ENCODE assay signal across 19 cellular contexts in genomic region chr1:35530168-35530567, GRCh38. TPM values are rescaled to one million over a fixed set of nuclear protein-coding genes. Genes with fewer than 3 reads are reported as not detected.
DNase-seq lines count a peak whose midpoint lies in the region; ATAC-seq, FAIRE-seq and TF ChIP-seq lines count a peak whose summit lies in the region.
"Had no signal": no experiment of that assay in that cellular context is flagged by ENCODE, and none has a peak within 500 bp of the region (broad histone marks: within the 10 kb centered on the region; RNA-seq: fewer than 3 reads in every experiment).

No MANE protein-coding gene starts in this region.

- H4K20me1 ChIP-seq in HepG2 (ENCODE audit: insufficient read depth, low read length) (no peaks in the 10 kb centered on the region), K562 (replicated peaks; ENCODE audit: control insufficient read depth, insufficient read depth, low read length) (no peaks in the 10 kb centered on the region)
- H4K20me1 ChIP-seq: BLaER1 had no signal

- TF ChIP-seq EP300 in HepG2 (IDR thresholded peaks at IDR 0.05; ENCODE audit: low read depth in 2 of 2, low read length in 2 of 2) (no peak), HepG2 (CRISPR knock-in tag; IDR thresholded peaks at IDR 0.05; ENCODE audit: borderline replicate concordance) (no peak), K562 (IDR thresholded peaks at IDR 0.05; ENCODE audit: low read length) (no peak)

- H3K4me3 Mint-ChIP-seq in endothelial cell (ENCODE audit: unreplicated experiment) = peak overlapping the region; percentile 22
- H3K4me3 Mint-ChIP-seq: B cell; CD4-positive, CD25-positive, alpha-beta regulatory T cell; CD8-positive, alpha-beta T cell; HFFc6 had no signal

- no peak for DNase-seq in HepG2 (ENCODE audit: low spot score)
- no peak for DNase-seq in right lobe of liver
- DNase-seq in K562 (ENCODE audit: extremely low read depth in 1 of 4, low spot score in 3 of 4) = no peak
- DNase-seq in endothelial cell (ENCODE audit: low spot score) = no peak
- no peak for DNase-seq in AG20443 (ENCODE audit: low spot score)
- DNase-seq in adrenal gland = no peak
- DNase-seq: Caco-2; CD4-positive, CD25-positive, alpha-beta regulatory T cell; CD8-positive, alpha-beta T cell; DND-41; GOT3; HFFc6 had no signal

- no peak overlapping the region for H2AFZ ChIP-seq in HepG2 (ENCODE audit: low read length)
- H2AFZ ChIP-seq in K562 (ENCODE audit: low read depth, low read length) = no peak overlapping the region

- in situ Hi-C loops in HepG2 (cut with HindIII; ENCODE audit: extremely low pct_ligation_motif_present, low pct_unique_long_range_greater_than_20kb) = no loop called here
- in situ Hi-C loops in K562 (cut with MboI) = no loop called here

- H3K9me3 Mint-ChIP-seq in endothelial cell (ENCODE audit: unreplicated experiment) = no peaks in the 10 kb centered on the region

- CTCF ChIA-PET in HepG2 (lab: Yijun Ruan, JAX; ENCODE audit: low intra/inter-chr PET ratio, low total read pairs) (no interaction called here), K562 (lab: Yijun Ruan, JAX; ENCODE audit: low intra/inter-chr PET ratio) (interaction anchor here (0.6 kb wide), 1 partner anchor 65 kb away, joined by 3 read pairs; no protein-coding TSS in a partner anchor)

- 77% methylated on average over 5 of the region's 5 CpGs for WGBS in HepG2 (ENCODE audit: low lambda C conversion rate)
- WGBS in right lobe of liver (ENCODE audit: insufficient coverage, low coverage, low lambda C conversion rate, missing lambda C conversion rate) = 80% methylated on average over 5 of the region's 5 CpGs
- 79% methylated on average over 5 of the region's 5 CpGs for WGBS in K562 (ENCODE audit: insufficient coverage, low coverage, missing lambda C conversion rate)
- WGBS in adrenal gland, 4 donors = 76 to 80% (median 77%) methylated on average over 5 of the region's 5 CpGs

- H3K36me3 Mint-ChIP-seq in endothelial cell (ENCODE audit: low read depth, unreplicated experiment) = peaks cover 29% of the 10 kb centered on the region

- no peak for TF ChIP-seq POLR2A in HepG2 (IDR thresholded peaks at IDR 0.05; ENCODE audit: insufficient read depth in 1 of 2, low read depth in 2 of 2, low read length in 2 of 2)
- no peak for TF ChIP-seq POLR2A in right lobe of liver (IDR thresholded peaks at IDR 0.05)
- TF ChIP-seq POLR2A in K562 (conservative IDR thresholded peaks at IDR 0.05) = no peak
- TF ChIP-seq POLR2A in adrenal gland (IDR thresholded peaks at IDR 0.05) = no peak

- no peak for ATAC-seq in HepG2
- no peak for ATAC-seq in right lobe of liver
- ATAC-seq in K562 = no peak
- ATAC-seq: CD8-positive, alpha-beta T cell had no signal

- TF ChIP-seq CTCF in HepG2 (CRISPR knock-in tag; IDR thresholded peaks at IDR 0.05) = no peak
- no peak for TF ChIP-seq CTCF in right lobe of liver (IDR thresholded peaks at IDR 0.05)
- no peak for TF ChIP-seq CTCF in K562 (IDR thresholded peaks at IDR 0.05 in 2 of 3, conservative IDR thresholded peaks at IDR 0.05 in 1 of 3; ENCODE audit: insufficient read depth in 2 of 3, low read depth in 1 of 3, low read length in 3 of 3)
- TF ChIP-seq CTCF in endothelial cell (IDR thresholded peaks at IDR 0.05; ENCODE audit: unreplicated experiment) = no peak
- TF ChIP-seq CTCF in adrenal gland (IDR thresholded peaks at IDR 0.05) = no peak

- H3K9me1 ChIP-seq in K562 (ENCODE audit: control insufficient read depth, insufficient read depth, low read length) = no peaks in the 10 kb centered on the region

- H3K4me1 Mint-ChIP-seq in endothelial cell (ENCODE audit: unreplicated experiment) = peaks cover 5% of the 10 kb centered on the region

- peaks cover 1 to 19% of the 10 kb centered on the region in 2 experiments; a peak in 4 of 5 replicates for H3K36me3 ChIP-seq in HepG2 (replicated peaks in 1 of 2; ENCODE audit: control insufficient read depth in 1 of 2, insufficient read depth in 2 of 2, low read length in 2 of 2)
- no peaks in the 10 kb centered on the region for H3K36me3 ChIP-seq in right lobe of liver
- H3K36me3 ChIP-seq in K562 (ENCODE audit: control insufficient read depth, insufficient read depth, low read length) = peaks cover 27% of the 10 kb centered on the region
- no peaks in the 10 kb centered on the region for H3K36me3 ChIP-seq in adrenal gland (replicated peaks in 1 of 2)

- H3K9me3 ChIP-seq in HepG2 (ENCODE audit: low read length) (no peaks in the 10 kb centered on the region), right lobe of liver (peaks cover 0 to 4% (median 0%) of the 10 kb centered on the region in 4 donors), K562 (replicated peaks; ENCODE audit: control insufficient read depth, insufficient read depth, low read depth, low read length) (peaks cover 19% of the 10 kb centered on the region), adrenal gland (replicated peaks in 1 of 3) (no peaks in the 10 kb centered on the region)
- H3K9me3 ChIP-seq: Caco-2 had no signal

- H3K9ac ChIP-seq in HepG2 (ENCODE audit: insufficient read depth, low read depth, low read length) = no peak overlapping the region
- no peak overlapping the region for H3K9ac ChIP-seq in K562 (ENCODE audit: insufficient read depth in 1 of 2, low read depth in 2 of 2, low read length in 2 of 2)
- H3K9ac ChIP-seq: BLaER1 had no signal

- H3K27me3 ChIP-seq in HepG2 (ENCODE audit: control insufficient read depth in 1 of 2, insufficient read depth in 2 of 2, low read length in 2 of 2) = no peaks in the 10 kb centered on the region
- H3K27me3 ChIP-seq in right lobe of liver = no peaks in the 10 kb centered on the region
- H3K27me3 ChIP-seq in K562 (ENCODE audit: control insufficient read depth in 2 of 2, insufficient read depth in 2 of 2, low read length in 2 of 2) = no peaks in the 10 kb centered on the region
- no peaks in the 10 kb centered on the region for H3K27me3 ChIP-seq in adrenal gland
- H3K27me3 ChIP-seq: BLaER1 had no signal

- H3K4me3 ChIP-seq in HepG2 (replicated peaks in 1 of 3; ENCODE audit: insufficient read depth in 1 of 3, low read depth in 2 of 3, low read length in 3 of 3) (no peak overlapping the region), right lobe of liver (no peak overlapping the region), K562 (no peak overlapping the region), adrenal gland (no peak overlapping the region)
- H3K4me3 ChIP-seq: HAP-1 had no signal

- H3K4me1 ChIP-seq in HepG2 (ENCODE audit: insufficient read depth, low read length) (no peaks in the 10 kb centered on the region), right lobe of liver (no peaks in the 10 kb centered on the region), K562 (replicated peaks in 1 of 2; ENCODE audit: control insufficient read depth in 2 of 2, insufficient read depth in 2 of 2, low read length in 2 of 2) (peaks cover 0 to 4% of the 10 kb centered on the region in 2 experiments; a peak in 2 of 5 replicates), adrenal gland (replicated peaks in 1 of 2) (peaks cover 0 to 14% of the 10 kb centered on the region in 2 donors)
- H3K4me1 ChIP-seq: BLaER1, Caco-2, HAP-1 had no signal

- H3K4me2 ChIP-seq in HepG2 (ENCODE audit: low read depth, low read length) (no peak overlapping the region), K562 (ENCODE audit: insufficient read depth, low read length) (no peak overlapping the region)
- H3K4me2 ChIP-seq: BLaER1 had no signal

- TF ChIP-seq RAD21 in HepG2 (CRISPR knock-in tag; IDR thresholded peaks at IDR 0.05) (no peak), K562 (CRISPR knock-in tag; conservative IDR thresholded peaks at IDR 0.05 in 1 of 2, IDR thresholded peaks at IDR 0.05 in 1 of 2) (no peak)

- POLR2A ChIA-PET in HepG2 (lab: Yijun Ruan, JAX) = no interaction called here
- POLR2A ChIA-PET in K562 (lab: Yijun Ruan, JAX) = interaction anchor here (0.6 kb wide), 2 partner anchors 17 to 36 kb away, joined by 3 read pairs; no protein-coding TSS in a partner anchor

- BruUV-seq in HepG2 (replicated peaks; lab: Mats Ljungman, UMichigan) (no TSS peak), K562 (replicated peaks; lab: Mats Ljungman, UMichigan) (no TSS peak)

- H3K27ac ChIP-seq in HepG2 (ENCODE audit: extremely low read length, insufficient read depth, low read length) (no peak overlapping the region), right lobe of liver (no peak overlapping the region), K562 (ENCODE audit: extremely low read depth, low read depth, low read length) (no peak overlapping the region), adrenal gland (no peak overlapping the region)
- H3K27ac ChIP-seq: BLaER1, C4-2B had no signal

- H3K27me3 Mint-ChIP-seq in endothelial cell (ENCODE audit: unreplicated experiment) = no peaks in the 10 kb centered on the region
- H3K27me3 Mint-ChIP-seq: B cell; CD4-positive, CD25-positive, alpha-beta regulatory T cell had no signal

- no peak overlapping the region for H3K27ac Mint-ChIP-seq in endothelial cell (ENCODE audit: unreplicated experiment)
- H3K27ac Mint-ChIP-seq: B cell; CD4-positive, CD25-positive, alpha-beta regulatory T cell; CD8-positive, alpha-beta T cell; HFFc6 had no signal

- H3K79me2 ChIP-seq in HepG2 (ENCODE audit: insufficient read depth, low read length) (no peaks in the 10 kb centered on the region), K562 (ENCODE audit: control insufficient read depth, insufficient read depth, low read length) (peaks cover 9% of the 10 kb centered on the region)

- FAIRE-seq in HepG2 (lab: Jason Lieb, UNC) (no peak), K562 (lab: Jason Lieb, UNC) (no peak)
- FAIRE-seq: G401.6, GM12892 had no signal

- intact Hi-C loops in HepG2 (cut with micrococcal nuclease; ENCODE audit: unreplicated experiment) = no loop called here
- intact Hi-C loops in right lobe of liver (cut with DNase I) = no loop called here
- intact Hi-C loops in K562 (cut with micrococcal nuclease) = no loop called here
- intact Hi-C loops in adrenal gland (cut with DNase I) = no loop called here

RNA-seq across cellular contexts. Expression of gene KIAA0319L, which starts 27.0 kb away (rescaled TPM):
- 15.9 and 33.4 TPM in 2 replicates for total RNA-seq in HepG2 (2016; rRNA removed; fragmentation: Illumina TruSeq; extraction: Trizol)
- 9.6 and 9.8 TPM in 2 replicates for total RNA-seq in HepG2 (2016; cell fraction: cytosol; rRNA removed; fragmentation: Illumina TruSeq; extraction: Trizol; ENCODE audit: low read depth)
- total RNA-seq in HepG2 (2016; cell fraction: insoluble cytoplasmic fraction; rRNA removed; fragmentation: Illumina TruSeq; extraction: Trizol) = 14.8 and 30.6 TPM in 2 replicates
- total RNA-seq in HepG2 (2016; cell fraction: membrane; rRNA removed; fragmentation: Illumina TruSeq; extraction: Trizol) = 17.2 and 17.3 TPM in 2 replicates
- total RNA-seq in HepG2 (2016; cell fraction: nucleus; rRNA removed; fragmentation: Illumina TruSeq; extraction: Trizol) = 54.0 and 56.5 TPM in 2 replicates
- 74.3 and 82.6 TPM in 2 replicates for polyA plus RNA-seq in HepG2 (2011; rRNA removed)
- polyA plus RNA-seq in HepG2 (2011; cell fraction: cytosol; rRNA removed) = 42.1 and 57.2 TPM in 2 replicates
- polyA plus RNA-seq in HepG2 (2011; cell fraction: nucleus; rRNA removed) = 80.2 and 103 TPM in 2 replicates
- polyA plus RNA-seq in HepG2 (2012) = 46.0 and 51.9 TPM in 2 replicates
- polyA plus RNA-seq in HepG2 (2016; cell fraction: cytosol; fragmentation: Illumina TruSeq; extraction: Trizol; ENCODE audit: low read depth) = 2.8 and 3.0 TPM in 2 replicates
- polyA plus RNA-seq in HepG2 (2016; cell fraction: insoluble cytoplasmic fraction; fragmentation: Illumina TruSeq; extraction: Trizol; ENCODE audit: low read depth) = 8.0 and 11.3 TPM in 2 replicates
- 7.6 and 8.2 TPM in 2 replicates for polyA plus RNA-seq in HepG2 (2016; cell fraction: membrane; fragmentation: Illumina TruSeq; extraction: Trizol; ENCODE audit: low read depth)
- 50.7 and 54.2 TPM in 2 replicates for polyA plus RNA-seq in HepG2 (2016; cell fraction: nucleus; fragmentation: Illumina TruSeq; extraction: Trizol; ENCODE audit: insufficient read depth, low read depth)
- polyA minus RNA-seq in HepG2 (2011; rRNA and poly(A)+ RNA removed; ENCODE audit: low replicate concordance) = 53.1 and 74.5 TPM in 2 replicates
- 37.6 and 52.7 TPM in 2 replicates for polyA minus RNA-seq in HepG2 (2011; cell fraction: cytosol; rRNA and poly(A)+ RNA removed)
- polyA minus RNA-seq in HepG2 (2011; cell fraction: nucleus; rRNA and poly(A)+ RNA removed) = 116 and 145 TPM in 2 replicates
- total RNA-seq in right lobe of liver = 10 to 100 TPM; 35.3 to 84.9 (median 54.3) TPM
- total RNA-seq in K562 (2011; cell fraction: chromatin; rRNA removed; ENCODE audit: low replicate concordance) = 218 and 257 TPM in 2 replicates
- total RNA-seq in K562 (2011; cell fraction: nucleolus; rRNA removed) = 151 and 178 TPM in 2 replicates
- total RNA-seq in K562 (2011; cell fraction: nucleoplasm; rRNA removed) = 203 and 242 TPM in 2 replicates
- total RNA-seq in K562 (2014; rRNA removed) = 22.7 and 26.9 TPM in 2 replicates
- 29.3 and 30.2 TPM in 2 replicates for total RNA-seq in K562 (2014; rRNA removed; fragmentation: Illumina TruSeq; extraction: Trizol)
- total RNA-seq in K562 (2015; rRNA removed; fragmentation: Illumina TruSeq; extraction: Trizol) = 25.0 and 27.4 TPM in 2 replicates
- total RNA-seq in K562 (2021) = 32.7 and 33.2 TPM in 2 replicates
- polyA plus RNA-seq in K562 (2011; rRNA removed) = 51.7 and 66.5 TPM in 2 replicates
- polyA plus RNA-seq in K562 (2011; cell fraction: cytosol; rRNA removed) = 29.9 and 48.2 TPM in 2 replicates
- polyA plus RNA-seq in K562 (2011; cell fraction: nucleus; rRNA removed) = 76.5 and 77.3 TPM in 2 replicates
- polyA plus RNA-seq in K562 (2012) = 29.4 and 50.6 TPM in 2 replicates
- 32.2 and 40.1 TPM in 2 replicates for polyA plus RNA-seq in K562 (2014; fragmentation: Illumina TruSeq; extraction: Trizol)
- 1 to 10 TPM; 2.4 to 5.9 TPM for polyA plus RNA-seq in K562 (2014; fragmentation: Nextera tagmentation; extraction: Ambion mirVana)
- 23.4 and 28.5 TPM in 2 replicates for polyA plus RNA-seq in K562 (2014; rRNA removed)
- polyA minus RNA-seq in K562 (2011; rRNA and poly(A)+ RNA removed) = 84.3 and 87.6 TPM in 2 replicates
- polyA minus RNA-seq in K562 (2011; cell fraction: cytosol; rRNA and poly(A)+ RNA removed) = 28.8 and 38.0 TPM in 2 replicates
- polyA minus RNA-seq in K562 (2011; cell fraction: nucleus; rRNA and poly(A)+ RNA removed) = 47.7 and 95.0 TPM in 2 replicates
- 69.2 TPM for total RNA-seq in endothelial cell (ENCODE audit: unreplicated experiment)
- total RNA-seq in adrenal gland = 100 to 1,000 TPM in 3 of 8 donors, 10 to 100 TPM in 5; 53.8 to 278 (median 91.0) TPM
- 10 to 100 TPM; 26.5 to 60.1 (median 29.2) TPM for polyA plus RNA-seq in adrenal gland

RNA-seq across cellular contexts. Expression of gene NCDN, which starts 27.4 kb away (rescaled TPM):
- total RNA-seq in HepG2 (2016; rRNA removed; fragmentation: Illumina TruSeq; extraction: Trizol) (9.1 and 9.3 TPM in 2 replicates), right lobe of liver (10 to 100 TPM in 2 of 6 experiments, 1 to 10 TPM in 4; 5.9 to 11.7 (median 7.3) TPM), K562 (2014; rRNA removed) (16.4 and 20.4 TPM in 2 replicates), K562 (2014; rRNA removed; fragmentation: Illumina TruSeq; extraction: Trizol) (4.5 and 5.4 TPM in 2 replicates), K562 (2015; rRNA removed; fragmentation: Illumina TruSeq; extraction: Trizol) (10.7 and 13.3 TPM in 2 replicates), K562 (2021) (33.5 and 35.1 TPM in 2 replicates), endothelial cell (ENCODE audit: unreplicated experiment) (21.6 TPM), adrenal gland (10 to 100 TPM; 38.0 to 49.3 (median 44.5) TPM)
- 0.88 and 1.1 TPM in 2 replicates for total RNA-seq in HepG2 (2016; cell fraction: cytosol; rRNA removed; fragmentation: Illumina TruSeq; extraction: Trizol; ENCODE audit: low read depth)
- total RNA-seq in HepG2 (2016; cell fraction: insoluble cytoplasmic fraction; rRNA removed; fragmentation: Illumina TruSeq; extraction: Trizol) = 7.2 and 8.9 TPM in 2 replicates
- 3.5 and 3.6 TPM in 2 replicates for total RNA-seq in HepG2 (2016; cell fraction: membrane; rRNA removed; fragmentation: Illumina TruSeq; extraction: Trizol)
- 6.6 and 8.7 TPM in 2 replicates for total RNA-seq in HepG2 (2016; cell fraction: nucleus; rRNA removed; fragmentation: Illumina TruSeq; extraction: Trizol)
- polyA plus RNA-seq in HepG2 (2011; rRNA removed) (6.6 and 11.0 TPM in 2 replicates), K562 (2011; rRNA removed) (8.1 and 14.6 TPM in 2 replicates), K562 (2014; fragmentation: Illumina TruSeq; extraction: Trizol) (16.0 and 26.9 TPM in 2 replicates), K562 (2014; fragmentation: Nextera tagmentation; extraction: Ambion mirVana) (1 to 10 TPM; 1.9 to 2.6 TPM), K562 (2014; rRNA removed) (20.0 and 24.8 TPM in 2 replicates), adrenal gland (10 to 100 TPM; 12.0 to 28.7 (median 18.3) TPM)
- 4.6 and 5.4 TPM in 2 replicates for polyA plus RNA-seq in HepG2 (2011; cell fraction: cytosol; rRNA removed)
- polyA plus RNA-seq in HepG2 (2011; cell fraction: nucleus; rRNA removed) = 26.7 and 28.4 TPM in 2 replicates
- 4.4 and 7.0 TPM in 2 replicates for polyA plus RNA-seq in HepG2 (2012)
- polyA plus RNA-seq in HepG2 (2016; cell fraction: cytosol; fragmentation: Illumina TruSeq; extraction: Trizol; ENCODE audit: low read depth) = 0.55 and 0.77 TPM in 2 replicates
- 7.4 and 8.8 TPM in 2 replicates for polyA plus RNA-seq in HepG2 (2016; cell fraction: insoluble cytoplasmic fraction; fragmentation: Illumina TruSeq; extraction: Trizol; ENCODE audit: low read depth)
- 1.8 and 1.9 TPM in 2 replicates for polyA plus RNA-seq in HepG2 (2016; cell fraction: membrane; fragmentation: Illumina TruSeq; extraction: Trizol; ENCODE audit: low read depth)
- polyA plus RNA-seq in HepG2 (2016; cell fraction: nucleus; fragmentation: Illumina TruSeq; extraction: Trizol; ENCODE audit: insufficient read depth, low read depth) = 15.1 and 16.2 TPM in 2 replicates
- polyA minus RNA-seq in HepG2 (2011; rRNA and poly(A)+ RNA removed; ENCODE audit: low replicate concordance) = 18.1 and 18.4 TPM in 2 replicates
- polyA minus RNA-seq in HepG2 (2011; cell fraction: cytosol; rRNA and poly(A)+ RNA removed) = 5.1 and 5.9 TPM in 2 replicates
- 12.4 and 15.2 TPM in 2 replicates for polyA minus RNA-seq in HepG2 (2011; cell fraction: nucleus; rRNA and poly(A)+ RNA removed)
- total RNA-seq in K562 (2011; cell fraction: chromatin; rRNA removed; ENCODE audit: low replicate concordance) = 18.2 and 51.7 TPM in 2 replicates
- 35.4 and 36.2 TPM in 2 replicates for total RNA-seq in K562 (2011; cell fraction: nucleolus; rRNA removed)
- 27.1 and 28.9 TPM in 2 replicates for total RNA-seq in K562 (2011; cell fraction: nucleoplasm; rRNA removed)
- polyA plus RNA-seq in K562 (2011; cell fraction: cytosol; rRNA removed) = 11.3 and 22.9 TPM in 2 replicates
- 32.8 and 67.9 TPM in 2 replicates for polyA plus RNA-seq in K562 (2011; cell fraction: nucleus; rRNA removed)
- polyA plus RNA-seq in K562 (2012) = 23.9 and 26.1 TPM in 2 replicates
- polyA minus RNA-seq in K562 (2011; rRNA and poly(A)+ RNA removed) = 4.9 and 5.2 TPM in 2 replicates
- polyA minus RNA-seq in K562 (2011; cell fraction: cytosol; rRNA and poly(A)+ RNA removed) = 13.6 and 15.4 TPM in 2 replicates
- 16.6 and 17.4 TPM in 2 replicates for polyA minus RNA-seq in K562 (2011; cell fraction: nucleus; rRNA and poly(A)+ RNA removed)

RNA-seq across cellular contexts. Expression of gene TFAP2E, which starts 42.9 kb away (rescaled TPM):
- total RNA-seq in HepG2 (2016; rRNA removed; fragmentation: Illumina TruSeq; extraction: Trizol) (0.31 and 0.44 TPM in 2 replicates), right lobe of liver (under 1 TPM in 2 of 6 experiments, not detected in 4; 0.15 to 0.24 TPM), K562 (2014; rRNA removed) (not detected in 2 replicates), K562 (2014; rRNA removed; fragmentation: Illumina TruSeq; extraction: Trizol) (not detected in 2 replicates), K562 (2015; rRNA removed; fragmentation: Illumina TruSeq; extraction: Trizol) (0.11 TPM in 1 of 2 replicates, not detected in the other), K562 (2021) (not detected in 2 replicates), endothelial cell (ENCODE audit: unreplicated experiment) (3.6 TPM), adrenal gland (under 1 TPM in 6 of 8 donors, not detected in 2; 0.21 to 0.69 (median 0.46) TPM)
- 0.18 TPM in 1 of 2 replicates, not detected in the other for total RNA-seq in HepG2 (2016; cell fraction: cytosol; rRNA removed; fragmentation: Illumina TruSeq; extraction: Trizol; ENCODE audit: low read depth)
- 0.17 and 0.49 TPM in 2 replicates for total RNA-seq in HepG2 (2016; cell fraction: insoluble cytoplasmic fraction; rRNA removed; fragmentation: Illumina TruSeq; extraction: Trizol)
- 0.12 and 0.17 TPM in 2 replicates for total RNA-seq in HepG2 (2016; cell fraction: membrane; rRNA removed; fragmentation: Illumina TruSeq; extraction: Trizol)
- 0.47 and 0.53 TPM in 2 replicates for total RNA-seq in HepG2 (2016; cell fraction: nucleus; rRNA removed; fragmentation: Illumina TruSeq; extraction: Trizol)
- polyA plus RNA-seq in HepG2 (2011; rRNA removed) (0.41 and 0.46 TPM in 2 replicates), K562 (2011; rRNA removed) (0.07 and 0.11 TPM in 2 replicates), K562 (2014; fragmentation: Illumina TruSeq; extraction: Trizol) (not detected in 2 replicates), K562 (2014; fragmentation: Nextera tagmentation; extraction: Ambion mirVana) (under 1 TPM; 0.03 to 0.06 TPM), K562 (2014; rRNA removed) (0.04 and 0.07 TPM in 2 replicates), adrenal gland (1 to 10 TPM in 2 of 3 donors, not detected in 1; 1.6 to 2.1 TPM)
- 0.32 and 0.42 TPM in 2 replicates for polyA plus RNA-seq in HepG2 (2011; cell fraction: cytosol; rRNA removed)
- 2.1 and 2.2 TPM in 2 replicates for polyA plus RNA-seq in HepG2 (2011; cell fraction: nucleus; rRNA removed)
- 0.56 and 0.88 TPM in 2 replicates for polyA plus RNA-seq in HepG2 (2012)
- polyA plus RNA-seq in HepG2 (2016; cell fraction: cytosol; fragmentation: Illumina TruSeq; extraction: Trizol; ENCODE audit: low read depth) = 0.12 TPM in 1 of 2 replicates, not detected in the other
- 0.28 and 0.50 TPM in 2 replicates for polyA plus RNA-seq in HepG2 (2016; cell fraction: insoluble cytoplasmic fraction; fragmentation: Illumina TruSeq; extraction: Trizol; ENCODE audit: low read depth)
- 0.08 and 0.26 TPM in 2 replicates for polyA plus RNA-seq in HepG2 (2016; cell fraction: membrane; fragmentation: Illumina TruSeq; extraction: Trizol; ENCODE audit: low read depth)
- 1.5 and 1.9 TPM in 2 replicates for polyA plus RNA-seq in HepG2 (2016; cell fraction: nucleus; fragmentation: Illumina TruSeq; extraction: Trizol; ENCODE audit: insufficient read depth, low read depth)
- 0.08 and 0.12 TPM in 2 replicates for polyA minus RNA-seq in HepG2 (2011; rRNA and poly(A)+ RNA removed; ENCODE audit: low replicate concordance)
- polyA minus RNA-seq in HepG2 (2011; cell fraction: cytosol; rRNA and poly(A)+ RNA removed) = not detected in 2 replicates
- polyA minus RNA-seq in HepG2 (2011; cell fraction: nucleus; rRNA and poly(A)+ RNA removed) = 0.50 and 0.52 TPM in 2 replicates
- total RNA-seq in K562 (2011; cell fraction: chromatin; rRNA removed; ENCODE audit: low replicate concordance) = 0.30 and 0.44 TPM in 2 replicates
- total RNA-seq in K562 (2011; cell fraction: nucleolus; rRNA removed) = 0.39 TPM in 1 of 2 replicates, not detected in the other
- 0.81 TPM in 1 of 2 replicates, not detected in the other for total RNA-seq in K562 (2011; cell fraction: nucleoplasm; rRNA removed)
- not detected in 2 replicates for polyA plus RNA-seq in K562 (2011; cell fraction: cytosol; rRNA removed)
- polyA plus RNA-seq in K562 (2011; cell fraction: nucleus; rRNA removed) = 0.31 and 0.38 TPM in 2 replicates
- polyA plus RNA-seq in K562 (2012) = 0.20 and 0.58 TPM in 2 replicates
- polyA minus RNA-seq in K562 (2011; rRNA and poly(A)+ RNA removed) = 0.14 TPM in 1 of 2 replicates, not detected in the other
- not detected in 2 replicates for polyA minus RNA-seq in K562 (2011; cell fraction: cytosol; rRNA and poly(A)+ RNA removed)
- polyA minus RNA-seq in K562 (2011; cell fraction: nucleus; rRNA and poly(A)+ RNA removed) = not detected in 2 replicates
- total RNA-seq: A172 had no signal

Comparison
In these comparisons a context has a peak if more than half of its experiments do, and no peak if none do; other contexts are left out.
1. Of the 241 proteins assayed by ChIP-seq in both HepG2 and K562: peak only in HepG2: none; only in K562: CBX5 and NFE2; in both: none; in neither: 239.